ENCODE assay signal across 1 cellular context in genomic region chr5:124395287-124395686, GRCh38.
TF ChIP-seq lines count a peak whose summit lies in the region.

No MANE protein-coding gene starts in this region.

TF ChIP-seq in HepG2, 621 proteins besides CTCF, POLR2A, EP300 and RAD21 (continued from another document):
- TF ChIP-seq HNRNPLL (IDR thresholded peaks at IDR 0.05; ENCODE audit: low read depth, low read length, poor library complexity, severe bottlenecking) (no peak), TEAD2 (CRISPR knock-in tag; IDR thresholded peaks at IDR 0.05) (no peak), ZNF563 (CRISPR knock-in tag; IDR thresholded peaks at IDR 0.05) (no peak), ZMYM3 (CRISPR knock-in tag; IDR thresholded peaks at IDR 0.05) (no peak), ZNF576 (CRISPR knock-in tag; IDR thresholded peaks at IDR 0.05) (no peak), ZFY (CRISPR knock-in tag; IDR thresholded peaks at IDR 0.05) (no peak), DNMT1 (CRISPR knock-in tag; IDR thresholded peaks at IDR 0.05) (no peak), ZNF776 (CRISPR knock-in tag; IDR thresholded peaks at IDR 0.05) (no peak), MZF1 (CRISPR knock-in tag; IDR thresholded peaks at IDR 0.05; ENCODE audit: borderline replicate concordance) (no peak), ZBTB8A (CRISPR knock-in tag; IDR thresholded peaks at IDR 0.05; ENCODE audit: borderline replicate concordance, low read depth) (no peak), HMGXB3 (CRISPR knock-in tag; IDR thresholded peaks at IDR 0.05; ENCODE audit: borderline replicate concordance) (no peak)
